ENCODE assay signal across 21 cellular contexts in genomic region chr9:97382099-97382718, GRCh38. TPM values are rescaled to one million over a fixed set of nuclear protein-coding genes. Genes with fewer than 3 reads are reported as not detected.
A peak's percentile ranks its signal among the peaks of the same experiment; 100 is the strongest.
DNase-seq lines count a peak whose midpoint lies in the region; ATAC-seq, FAIRE-seq and TF ChIP-seq lines count a peak whose summit lies in the region.
"Had no signal": no experiment of that assay in that cellular context is flagged by ENCODE, and none has a peak within 500 bp of the region (broad histone marks: within the 10 kb centered on the region; RNA-seq: fewer than 3 reads in every experiment).

No MANE protein-coding gene starts in this region.

- H3K9me3 ChIP-seq in hepatocyte (ENCODE audit: low read depth): no peaks in the 10 kb centered on the region
- H3K9me3 ChIP-seq in pancreas: no peaks in the 10 kb centered on the region
- H3K9me3 ChIP-seq: testis had no signal

- POLR2A ChIA-PET in activated CD4-positive, alpha-beta memory T cell treated with anti-CD3 and anti-CD28 coated beads, Interleukin-2, amount 10 ng/mL, durations not matched to agents 7 days and 5 days (lab: Charles Lee): no interaction called here

- no peaks in the 10 kb centered on the region for H4K20me1 ChIP-seq in hepatocyte (ENCODE audit: insufficient read depth, poor library complexity, severe bottlenecking)

- H3K27me3 ChIP-seq in hepatocyte: no peaks in the 10 kb centered on the region
- H3K27me3 ChIP-seq in pancreas: no peaks in the 10 kb centered on the region
- H3K27me3 ChIP-seq: testis had no signal

- no peak for FAIRE-seq in pancreas (lab: Jason Lieb, UNC)
- FAIRE-seq: GM18507, H1 had no signal

- DNase-seq in DMS53 (lab: John Stamatoyannopoulos, UW): peak; percentile 54
- DNase-seq in NCI-H526 treated with DMSO at 0.1 percent for 48 hours (lab: John Stamatoyannopoulos, UW): peak; percentile 12
- peak; percentile 34 for DNase-seq in hepatocyte (ENCODE audit: low spot score)
- no peak for DNase-seq in pancreas
- no peak for DNase-seq in activated CD4-positive, alpha-beta memory T cell treated with anti-CD3 and anti-CD28 coated beads, Interleukin-2, amount 10 ng/mL, durations not matched to agents 7 days and 5 days
- DNase-seq: activated CD4-positive, alpha-beta T cell treated with anti-CD3 and anti-CD28 coated beads, Interleukin-2, amount 50 U/mL, for 48 hours; activated T-cell treated with anti-CD3 and anti-CD28 coated beads for 4 hours; caudate nucleus; CD4-positive, alpha-beta memory T cell; naive thymus-derived CD4-positive, alpha-beta T cell; NCI-H524 treated with DMSO at 0.1 percent for 48 hours; SHP77 treated with DMSO at 0.1 percent for 48 hours; T-helper 2 cell; testis had no signal

- H3K27ac Mint-ChIP-seq in activated CD4-positive, alpha-beta memory T cell treated with anti-CD3 and anti-CD28 coated beads, Interleukin-2, amount 10 ng/mL, durations not matched to agents 7 days and 5 days: no peak overlapping the region

- peaks cover 7% of the 10 kb centered on the region for H3K4me1 Mint-ChIP-seq in activated CD4-positive, alpha-beta memory T cell treated with anti-CD3 and anti-CD28 coated beads, Interleukin-2, amount 10 ng/mL, durations not matched to agents 7 days and 5 days

- H3K4me1 ChIP-seq in hepatocyte (ENCODE audit: insufficient read depth): peaks cover 29% of the 10 kb centered on the region
- peaks cover 0 to 10% (median 4%) of the 10 kb centered on the region in 3 donors for H3K4me1 ChIP-seq in pancreas
- H3K4me1 ChIP-seq: testis had no signal

- ATAC-seq in pancreas (peak in 3 of 4 donors; percentile 66 to 75 (median 73)), HG03135 (IDR thresholded peaks at IDR 0.05; ENCODE audit: unreplicated experiment) (no peak), HG03565 (IDR thresholded peaks at IDR 0.05; ENCODE audit: unreplicated experiment) (no peak), GM21737 (IDR thresholded peaks at IDR 0.05; ENCODE audit: unreplicated experiment) (no peak)
- ATAC-seq: esophagus mucosa; naive thymus-derived CD4-positive, alpha-beta T cell had no signal

- no peak overlapping the region for H3K4me3 Mint-ChIP-seq in activated CD4-positive, alpha-beta memory T cell treated with anti-CD3 and anti-CD28 coated beads, Interleukin-2, amount 10 ng/mL, durations not matched to agents 7 days and 5 days
- H3K4me3 Mint-ChIP-seq: CD4-positive, alpha-beta memory T cell; naive thymus-derived CD4-positive, alpha-beta T cell had no signal

- 48% methylated on average over 2 of the region's 2 CpGs for WGBS in hepatocyte (ENCODE audit: low lambda C conversion rate, missing lambda C conversion rate)
- WGBS in pancreas, 2 donors: 12 to 42% methylated on average over 2 of the region's 2 CpGs

- no peaks in the 10 kb centered on the region for H3K79me2 ChIP-seq in hepatocyte

- intact Hi-C loops in pancreas (cut with DNase I): no loop called here

- H3K36me3 ChIP-seq in hepatocyte (replicated peaks; ENCODE audit: insufficient read depth, low read depth) (no peaks in the 10 kb centered on the region), pancreas (no peaks in the 10 kb centered on the region)

- H3K9me2 ChIP-seq in hepatocyte (replicated peaks; ENCODE audit: insufficient read depth): no peaks in the 10 kb centered on the region

- H3K27me3 Mint-ChIP-seq in activated CD4-positive, alpha-beta memory T cell treated with anti-CD3 and anti-CD28 coated beads, Interleukin-2, amount 10 ng/mL, durations not matched to agents 7 days and 5 days: peaks cover 9% of the 10 kb centered on the region

- H3K9me3 Mint-ChIP-seq in activated CD4-positive, alpha-beta memory T cell treated with anti-CD3 and anti-CD28 coated beads, Interleukin-2, amount 10 ng/mL, durations not matched to agents 7 days and 5 days: no peaks in the 10 kb centered on the region
- H3K9me3 Mint-ChIP-seq: CD4-positive, alpha-beta memory T cell had no signal

- CTCF ChIA-PET in activated CD4-positive, alpha-beta memory T cell treated with anti-CD3 and anti-CD28 coated beads, Interleukin-2, amount 10 ng/mL, durations not matched to agents 7 days and 5 days (lab: Charles Lee): interaction anchor here (0.5 to 1.9 kb wide), 3 partner anchors 15 to 118 kb away, joined by 3 to 5 read pairs (median 4); no protein-coding TSS in a partner anchor

- no peaks in the 10 kb centered on the region for H3K36me3 Mint-ChIP-seq in activated CD4-positive, alpha-beta memory T cell treated with anti-CD3 and anti-CD28 coated beads, Interleukin-2, amount 10 ng/mL, durations not matched to agents 7 days and 5 days (ENCODE audit: low read depth)

- H3K4me3 ChIP-seq in hepatocyte: no peak overlapping the region
- H3K4me3 ChIP-seq in pancreas: no peak overlapping the region
- H3K4me3 ChIP-seq: testis had no signal

- H2AFZ ChIP-seq in hepatocyte: no peak overlapping the region

- H3K4me2 ChIP-seq in hepatocyte: peak overlapping the region; percentile 61

- H3K27ac ChIP-seq in hepatocyte: peak overlapping the region; percentile 87
- H3K27ac ChIP-seq in pancreas: peak overlapping the region in 2 of 4 donors; percentile 53 to 64
- H3K27ac ChIP-seq: testis, VCaP had no signal

- no peak for TF ChIP-seq CTCF in hepatocyte (IDR thresholded peaks at IDR 0.05; ENCODE audit: poor library complexity)
- no peak for TF ChIP-seq CTCF in pancreas (IDR thresholded peaks at IDR 0.05)

RNA-seq across cellular contexts. Expression of gene TDRD7, which starts 29.7 kb away (rescaled TPM):
- total RNA-seq in hepatocyte (16.1 and 18.2 TPM in 2 replicates), pancreas (1 to 10 TPM; 3.9 to 9.5 (median 4.7) TPM)
- polyA plus RNA-seq in hepatocyte (9.2 and 10.4 TPM in 2 replicates), pancreas (1 to 10 TPM; 3.4 to 6.4 TPM)
- total RNA-seq in activated CD4-positive, alpha-beta memory T cell treated with anti-CD3 and anti-CD28 coated beads, Interleukin-2, amount 10 ng/mL, durations not matched to agents 7 days and 5 days: 10 to 100 TPM; 19.4 to 19.8 TPM

Comparison
In these comparisons a context has a peak if more than half of its experiments do, and no peak if none do; other contexts are left out.
1. DNase-seq: peak in DMS53 (single experiment), NCI-H526 treated with DMSO at 0.1 percent for 48 hours (single experiment) and hepatocyte (single experiment); none in pancreas (0 of 6) and activated CD4-positive, alpha-beta memory T cell treated with anti-CD3 and anti-CD28 coated beads, Interleukin-2, amount 10 ng/mL, durations not matched to agents 7 days and 5 days (single experiment).
2. ATAC-seq: peak in pancreas (3 of 4); none in HG03135 (single experiment), HG03565 (single experiment) and GM21737 (single experiment).